13 cellular contexts compared by ENCODE assay signal in the genomic region with DNA sequence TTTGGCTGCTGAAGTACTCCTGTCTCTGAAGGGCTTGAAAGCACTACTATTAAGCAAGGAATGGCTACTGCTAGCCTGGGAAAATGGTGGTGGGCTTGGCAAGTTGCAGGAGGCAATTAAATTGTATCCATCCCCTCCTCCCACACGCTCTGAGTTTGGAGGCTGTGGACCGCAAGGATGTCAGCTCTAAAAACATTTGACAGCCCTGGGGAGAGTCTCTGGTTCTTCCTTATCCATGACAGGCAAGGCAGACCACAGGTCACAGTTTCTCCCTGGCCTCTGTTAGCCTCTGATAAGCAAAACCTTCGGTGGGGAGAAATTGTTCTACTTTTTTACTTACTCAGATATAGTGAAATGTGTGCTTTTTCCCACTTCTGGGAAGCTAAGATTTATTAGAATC. TPM values are rescaled to one million over a fixed set of nuclear protein-coding genes. Genes with fewer than 3 reads are reported as not detected.
DNase-seq lines count a peak whose midpoint lies in the region; ATAC-seq lines count a peak whose summit lies in the region.
"Had no signal": no experiment of that assay in that cellular context is flagged by ENCODE, and none has a peak within 500 bp of the region (broad histone marks: within the 10 kb centered on the region; RNA-seq: fewer than 3 reads in every experiment).

No MANE protein-coding gene starts in this region.

- no peak for DNase-seq in T-helper 1 cell
- peak; percentile 22 for DNase-seq in ELF-1 (ENCODE audit: low read depth, low spot score)
- DNase-seq in natural killer cell treated with Interleukin-12 subunit alpha and Interleukin-12 subunit beta and Interleukin-15 and Interleukin-18, amount 100 ng/mL, for 72 hours (ENCODE audit: low spot score) = no peak
- DNase-seq in ureter (ENCODE audit: low spot score) = no peak
- no peak for DNase-seq in NCI-H1694 treated with DMSO at 0.1 percent for 48 hours (lab: John Stamatoyannopoulos, UW)
- DNase-seq: DMS153; GM23248; NK-92 treated with Interleukin-12 subunit alpha and Interleukin-12 subunit beta, amount 100 ng/mL, for 24 hours; posterior cingulate gyrus; thyroid gland had no signal

- peak overlapping the region; percentile 11 for H3K27ac Mint-ChIP-seq in T-helper 1 cell treated with Interleukin-12 subunit alpha and Interleukin-12 subunit beta and Interleukin-4 antibody, amounts not matched to agents 30 μg/mL and 1 μg/mL, for 36 hours
- H3K27ac Mint-ChIP-seq in activated naive CD8-positive, alpha-beta T cell = peak overlapping the region; percentile 87
- peak overlapping the region; percentile 77 to 91 for H3K27ac Mint-ChIP-seq in natural killer cell treated with Interleukin-12 subunit alpha and Interleukin-12 subunit beta and Interleukin-15 and Interleukin-18, amount 100 ng/mL, for 72 hours

- no peak for ATAC-seq in natural killer cell treated with Interleukin-12 subunit alpha and Interleukin-12 subunit beta and Interleukin-15 and Interleukin-18, amount 100 ng/mL, for 72 hours
- no peak for ATAC-seq in GM21737 (IDR thresholded peaks at IDR 0.05; ENCODE audit: unreplicated experiment)

- no peaks in the 10 kb centered on the region for H3K9me3 Mint-ChIP-seq in T-helper 1 cell treated with Interleukin-12 subunit alpha and Interleukin-12 subunit beta and Interleukin-4 antibody, amounts not matched to agents 30 μg/mL and 1 μg/mL, for 36 hours
- H3K9me3 Mint-ChIP-seq in activated naive CD8-positive, alpha-beta T cell (ENCODE audit: low read depth) = no peaks in the 10 kb centered on the region
- no peaks in the 10 kb centered on the region for H3K9me3 Mint-ChIP-seq in natural killer cell treated with Interleukin-12 subunit alpha and Interleukin-12 subunit beta and Interleukin-15 and Interleukin-18, amount 100 ng/mL, for 72 hours

- H3K4me1 Mint-ChIP-seq in T-helper 1 cell treated with Interleukin-12 subunit alpha and Interleukin-12 subunit beta and Interleukin-4 antibody, amounts not matched to agents 30 μg/mL and 1 μg/mL, for 36 hours (ENCODE audit: low read depth) = peaks cover 72% of the 10 kb centered on the region
- peaks cover 92% of the 10 kb centered on the region for H3K4me1 Mint-ChIP-seq in activated naive CD8-positive, alpha-beta T cell (ENCODE audit: low read depth)
- H3K4me1 Mint-ChIP-seq in natural killer cell treated with Interleukin-12 subunit alpha and Interleukin-12 subunit beta and Interleukin-15 and Interleukin-18, amount 100 ng/mL, for 72 hours (ENCODE audit: low read depth in 2 of 2) = peaks cover 76 to 83% of the 10 kb centered on the region in 2 donors

- H3K4me3 Mint-ChIP-seq in T-helper 1 cell treated with Interleukin-12 subunit alpha and Interleukin-12 subunit beta and Interleukin-4 antibody, amounts not matched to agents 30 μg/mL and 1 μg/mL, for 36 hours = no peak overlapping the region
- peak overlapping the region; percentile 75 for H3K4me3 Mint-ChIP-seq in activated naive CD8-positive, alpha-beta T cell
- H3K4me3 Mint-ChIP-seq in natural killer cell treated with Interleukin-12 subunit alpha and Interleukin-12 subunit beta and Interleukin-15 and Interleukin-18, amount 100 ng/mL, for 72 hours = peak overlapping the region; percentile 85

- H3K36me3 Mint-ChIP-seq in T-helper 1 cell treated with Interleukin-12 subunit alpha and Interleukin-12 subunit beta and Interleukin-4 antibody, amounts not matched to agents 30 μg/mL and 1 μg/mL, for 36 hours (ENCODE audit: low read depth) = peaks cover 5% of the 10 kb centered on the region
- H3K36me3 Mint-ChIP-seq in activated naive CD8-positive, alpha-beta T cell = peaks cover 5% of the 10 kb centered on the region
- no peaks in the 10 kb centered on the region for H3K36me3 Mint-ChIP-seq in natural killer cell treated with Interleukin-12 subunit alpha and Interleukin-12 subunit beta and Interleukin-15 and Interleukin-18, amount 100 ng/mL, for 72 hours

- no peaks in the 10 kb centered on the region for H3K27me3 Mint-ChIP-seq in T-helper 1 cell treated with Interleukin-12 subunit alpha and Interleukin-12 subunit beta and Interleukin-4 antibody, amounts not matched to agents 30 μg/mL and 1 μg/mL, for 36 hours (ENCODE audit: low read depth)
- H3K27me3 Mint-ChIP-seq in activated naive CD8-positive, alpha-beta T cell = no peaks in the 10 kb centered on the region
- no peaks in the 10 kb centered on the region for H3K27me3 Mint-ChIP-seq in natural killer cell treated with Interleukin-12 subunit alpha and Interleukin-12 subunit beta and Interleukin-15 and Interleukin-18, amount 100 ng/mL, for 72 hours

RNA-seq across cellular contexts. Expression of gene S1PR1, which starts 46.6 kb away (rescaled TPM):
- total RNA-seq in natural killer cell treated with Interleukin-12 subunit alpha and Interleukin-12 subunit beta and Interleukin-15 and Interleukin-18, amount 100 ng/mL, for 72 hours = 10 to 100 TPM; 11.8 to 49.3 TPM
- 38.7 TPM for total RNA-seq in ureter

Comparison
In these comparisons a context has a peak if more than half of its experiments do, and no peak if none do; other contexts are left out.
1. H3K27ac Mint-ChIP-seq: peak in every context shown above with its lines; median percentile 87 in activated naive CD8-positive, alpha-beta T cell; 84 in natural killer cell treated with Interleukin-12 subunit alpha and Interleukin-12 subunit beta and Interleukin-15 and Interleukin-18, amount 100 ng/mL, for 72 hours; 11 in T-helper 1 cell treated with Interleukin-12 subunit alpha and Interleukin-12 subunit beta and Interleukin-4 antibody, amounts not matched to agents 30 μg/mL and 1 μg/mL, for 36 hours.